In the genomic region with DNA sequence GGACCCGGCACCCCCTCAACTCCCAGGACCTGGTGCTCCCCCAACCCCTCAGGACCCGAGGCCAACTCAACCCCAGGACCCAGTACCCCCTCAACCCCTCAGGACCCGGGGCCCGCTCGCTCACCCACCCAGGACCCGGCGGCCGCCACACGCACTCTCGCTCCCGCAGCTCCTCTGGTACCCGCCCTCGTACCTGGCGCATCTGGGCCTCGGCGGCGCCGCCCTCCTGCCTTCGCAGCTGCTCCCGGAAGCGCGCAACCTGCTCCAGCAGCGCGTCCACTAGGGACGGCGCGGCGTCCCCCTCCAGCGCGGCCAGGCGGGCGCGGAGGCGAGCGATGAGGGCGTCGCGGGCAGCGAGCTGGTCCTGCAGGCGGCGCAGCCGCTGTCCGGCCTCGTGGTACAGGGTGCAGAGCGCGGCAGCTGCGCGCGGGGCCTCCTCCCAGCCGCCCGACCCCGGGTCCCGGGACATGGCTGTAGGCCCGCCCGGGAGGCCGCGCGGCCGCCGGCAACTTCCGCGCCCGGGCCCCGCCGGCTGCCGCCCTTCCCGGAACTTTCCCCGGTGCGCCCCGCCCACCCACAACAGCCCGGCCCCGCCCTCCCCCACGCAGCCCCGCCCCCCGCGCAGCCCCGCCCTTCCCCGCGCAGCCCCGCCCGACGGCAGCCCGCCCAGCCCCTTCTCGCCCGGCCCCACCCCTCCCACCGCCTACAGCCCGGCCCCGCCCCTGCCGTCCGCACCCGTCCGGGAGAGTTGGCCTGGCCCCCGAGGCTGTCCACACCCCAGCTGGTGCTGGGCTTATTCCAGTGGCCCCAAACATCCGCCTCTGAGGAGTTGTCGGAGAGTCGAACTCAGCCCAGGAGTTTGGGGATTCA, we compare ENCODE assay signal across 1 cellular context.
TF ChIP-seq lines count a peak whose summit lies in the region.

TNIP2 (minus strand) TSS at position 516 of the 870 bp plus-strand sequence; CDS start at position 469, 47 bp downstream.

TF ChIP-seq in HepG2, 621 proteins besides CTCF, POLR2A, EP300 and RAD21 (continued from another document and continues in another):
- no peak for TF ChIP-seq LBX2 (CRISPR knock-in tag; IDR thresholded peaks at IDR 0.05; ENCODE audit: borderline replicate concordance)
- no peak for TF ChIP-seq NR1H2 (CRISPR knock-in tag; IDR thresholded peaks at IDR 0.05; ENCODE audit: borderline replicate concordance, low read depth)
- TF ChIP-seq NR2C2 (CRISPR knock-in tag; IDR thresholded peaks at IDR 0.05; ENCODE audit: borderline replicate concordance), result peak; percentile 54; the same call in 1 of the 2 replicates
- TF ChIP-seq, protein P1, sequence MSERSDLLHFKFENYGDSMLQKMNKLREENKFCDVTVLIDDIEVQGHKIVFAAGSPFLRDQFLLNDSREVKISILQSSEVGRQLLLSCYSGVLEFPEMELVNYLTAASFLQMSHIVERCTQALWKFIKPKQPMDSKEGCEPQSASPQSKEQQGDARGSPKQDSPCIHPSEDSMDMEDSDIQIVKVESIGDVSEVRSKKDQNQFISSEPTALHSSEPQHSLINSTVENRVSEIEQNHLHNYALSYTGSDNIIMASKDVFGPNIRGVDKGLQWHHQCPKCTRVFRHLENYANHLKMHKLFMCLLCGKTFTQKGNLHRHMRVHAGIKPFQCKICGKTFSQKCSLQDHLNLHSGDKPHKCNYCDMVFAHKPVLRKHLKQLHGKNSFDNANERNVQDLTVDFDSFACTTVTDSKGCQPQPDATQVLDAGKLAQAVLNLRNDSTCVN (CRISPR knock-in tag; IDR thresholded peaks at IDR 0.05; ENCODE audit: borderline replicate concordance), result no peak
- TF ChIP-seq MEIS2 (CRISPR knock-in tag; IDR thresholded peaks at IDR 0.05), result no peak
- no peak for TF ChIP-seq TRAFD1 (CRISPR knock-in tag; IDR thresholded peaks at IDR 0.05; ENCODE audit: borderline replicate concordance)
- TF ChIP-seq ZNF530 (CRISPR knock-in tag; IDR thresholded peaks at IDR 0.05; ENCODE audit: low read depth), result no peak
- TF ChIP-seq ARID2 (CRISPR knock-in tag; IDR thresholded peaks at IDR 0.05; ENCODE audit: borderline replicate concordance), result no peak; the same call in 1 of the 2 replicates
- TF ChIP-seq, protein P2, sequence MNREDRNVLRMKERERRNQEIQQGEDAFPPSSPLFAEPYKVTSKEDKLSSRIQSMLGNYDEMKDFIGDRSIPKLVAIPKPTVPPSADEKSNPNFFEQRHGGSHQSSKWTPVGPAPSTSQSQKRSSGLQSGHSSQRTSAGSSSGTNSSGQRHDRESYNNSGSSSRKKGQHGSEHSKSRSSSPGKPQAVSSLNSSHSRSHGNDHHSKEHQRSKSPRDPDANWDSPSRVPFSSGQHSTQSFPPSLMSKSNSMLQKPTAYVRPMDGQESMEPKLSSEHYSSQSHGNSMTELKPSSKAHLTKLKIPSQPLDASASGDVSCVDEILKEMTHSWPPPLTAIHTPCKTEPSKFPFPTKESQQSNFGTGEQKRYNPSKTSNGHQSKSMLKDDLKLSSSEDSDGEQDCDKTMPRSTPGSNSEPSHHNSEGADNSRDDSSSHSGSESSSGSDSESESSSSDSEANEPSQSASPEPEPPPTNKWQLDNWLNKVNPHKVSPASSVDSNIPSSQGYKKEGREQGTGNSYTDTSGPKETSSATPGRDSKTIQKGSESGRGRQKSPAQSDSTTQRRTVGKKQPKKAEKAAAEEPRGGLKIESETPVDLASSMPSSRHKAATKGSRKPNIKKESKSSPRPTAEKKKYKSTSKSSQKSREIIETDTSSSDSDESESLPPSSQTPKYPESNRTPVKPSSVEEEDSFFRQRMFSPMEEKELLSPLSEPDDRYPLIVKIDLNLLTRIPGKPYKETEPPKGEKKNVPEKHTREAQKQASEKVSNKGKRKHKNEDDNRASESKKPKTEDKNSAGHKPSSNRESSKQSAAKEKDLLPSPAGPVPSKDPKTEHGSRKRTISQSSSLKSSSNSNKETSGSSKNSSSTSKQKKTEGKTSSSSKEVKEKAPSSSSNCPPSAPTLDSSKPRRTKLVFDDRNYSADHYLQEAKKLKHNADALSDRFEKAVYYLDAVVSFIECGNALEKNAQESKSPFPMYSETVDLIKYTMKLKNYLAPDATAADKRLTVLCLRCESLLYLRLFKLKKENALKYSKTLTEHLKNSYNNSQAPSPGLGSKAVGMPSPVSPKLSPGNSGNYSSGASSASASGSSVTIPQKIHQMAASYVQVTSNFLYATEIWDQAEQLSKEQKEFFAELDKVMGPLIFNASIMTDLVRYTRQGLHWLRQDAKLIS (CRISPR knock-in tag; IDR thresholded peaks at IDR 0.05), result no peak
- TF ChIP-seq KLF16 (CRISPR knock-in tag; IDR thresholded peaks at IDR 0.05), result no peak
- TF ChIP-seq RELA (CRISPR knock-in tag; IDR thresholded peaks at IDR 0.05), result no peak
- TF ChIP-seq KLF11 (CRISPR knock-in tag; IDR thresholded peaks at IDR 0.05), result no peak
- TF ChIP-seq YEATS2 (CRISPR knock-in tag; IDR thresholded peaks at IDR 0.05; ENCODE audit: borderline replicate concordance), result no peak
- TF ChIP-seq ZNF121 (CRISPR knock-in tag; IDR thresholded peaks at IDR 0.05), result no peak
- TF ChIP-seq HDAC6 (IDR thresholded peaks at IDR 0.05; ENCODE audit: low read depth, low read length), result no peak
- no peak for TF ChIP-seq U2AF1 (optimal IDR thresholded peaks at IDR 0.05; ENCODE audit: low read depth, low read length)
- no peak; the same call in 1 of the 2 replicates for TF ChIP-seq HCFC1 (IDR thresholded peaks at IDR 0.05; ENCODE audit: low read depth, low read length)
- TF ChIP-seq ZSCAN5A (CRISPR knock-in tag; IDR thresholded peaks at IDR 0.05; ENCODE audit: borderline replicate concordance), result 0 out of 2 replicates have a peak, but pooled peaks have one; percentile 24
- TF ChIP-seq ZNF367 (CRISPR knock-in tag; IDR thresholded peaks at IDR 0.05; ENCODE audit: borderline replicate concordance), result no peak
- no peak for TF ChIP-seq ZNF577 (CRISPR knock-in tag; IDR thresholded peaks at IDR 0.05; ENCODE audit: borderline replicate concordance, low read depth)
- TF ChIP-seq SYNCRIP (IDR thresholded peaks at IDR 0.05; ENCODE audit: insufficient read depth, low read depth, low read length), result no peak
- TF ChIP-seq SNAPC5 (CRISPR knock-in tag; IDR thresholded peaks at IDR 0.05; ENCODE audit: borderline replicate concordance), result no peak
- no peak for TF ChIP-seq FOXK2 (IDR thresholded peaks at IDR 0.05)
- TF ChIP-seq ZC3H13 (CRISPR knock-in tag; IDR thresholded peaks at IDR 0.05), result no peak
- peak; percentile 36; the same call in 1 of the 2 replicates for TF ChIP-seq ZNF773 (CRISPR knock-in tag; IDR thresholded peaks at IDR 0.05; ENCODE audit: borderline replicate concordance)
- peak; percentile 85; the same call in 1 of the 2 replicates for TF ChIP-seq ZNF784 (CRISPR knock-in tag; IDR thresholded peaks at IDR 0.05; ENCODE audit: borderline replicate concordance)
- TF ChIP-seq ZSCAN22 (CRISPR knock-in tag; IDR thresholded peaks at IDR 0.05), result 0 out of 2 replicates have a peak, but pooled peaks have one; percentile 30
- no peak for TF ChIP-seq SNAI1 (CRISPR knock-in tag; IDR thresholded peaks at IDR 0.05; ENCODE audit: borderline replicate concordance)
- TF ChIP-seq, protein P3, sequence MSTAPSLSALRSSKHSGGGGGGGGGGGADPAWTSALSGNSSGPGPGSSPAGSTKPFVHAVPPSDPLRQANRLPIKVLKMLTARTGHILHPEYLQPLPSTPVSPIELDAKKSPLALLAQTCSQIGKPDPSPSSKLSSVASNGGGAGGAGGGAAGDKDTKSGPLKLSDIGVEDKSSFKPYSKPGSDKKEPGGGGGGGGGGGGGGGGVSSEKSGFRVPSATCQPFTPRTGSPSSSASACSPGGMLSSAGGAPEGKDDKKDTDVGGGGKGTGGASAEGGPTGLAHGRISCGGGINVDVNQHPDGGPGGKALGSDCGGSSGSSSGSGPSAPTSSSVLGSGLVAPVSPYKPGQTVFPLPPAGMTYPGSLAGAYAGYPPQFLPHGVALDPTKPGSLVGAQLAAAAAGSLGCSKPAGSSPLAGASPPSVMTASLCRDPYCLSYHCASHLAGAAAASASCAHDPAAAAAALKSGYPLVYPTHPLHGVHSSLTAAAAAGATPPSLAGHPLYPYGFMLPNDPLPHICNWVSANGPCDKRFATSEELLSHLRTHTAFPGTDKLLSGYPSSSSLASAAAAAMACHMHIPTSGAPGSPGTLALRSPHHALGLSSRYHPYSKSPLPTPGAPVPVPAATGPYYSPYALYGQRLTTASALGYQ (CRISPR knock-in tag; IDR thresholded peaks at IDR 0.05), result no peak
- TF ChIP-seq NR2F6 (IDR thresholded peaks at IDR 0.05), result no peak
- TF ChIP-seq NR2F6 (CRISPR knock-in tag; IDR thresholded peaks at IDR 0.05), result no peak
- TF ChIP-seq SMC3 (IDR thresholded peaks at IDR 0.05; ENCODE audit: low read length), result no peak
- TF ChIP-seq SAFB2 (CRISPR knock-in tag; IDR thresholded peaks at IDR 0.05; ENCODE audit: borderline replicate concordance, low read depth), result peak; percentile 43; the same call in 1 of the 2 replicates
- TF ChIP-seq, protein P4, sequence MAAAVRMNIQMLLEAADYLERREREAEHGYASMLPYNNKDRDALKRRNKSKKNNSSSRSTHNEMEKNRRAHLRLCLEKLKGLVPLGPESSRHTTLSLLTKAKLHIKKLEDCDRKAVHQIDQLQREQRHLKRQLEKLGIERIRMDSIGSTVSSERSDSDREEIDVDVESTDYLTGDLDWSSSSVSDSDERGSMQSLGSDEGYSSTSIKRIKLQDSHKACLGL (CRISPR knock-in tag; IDR thresholded peaks at IDR 0.05), result no peak
- TF ChIP-seq, protein P5, sequence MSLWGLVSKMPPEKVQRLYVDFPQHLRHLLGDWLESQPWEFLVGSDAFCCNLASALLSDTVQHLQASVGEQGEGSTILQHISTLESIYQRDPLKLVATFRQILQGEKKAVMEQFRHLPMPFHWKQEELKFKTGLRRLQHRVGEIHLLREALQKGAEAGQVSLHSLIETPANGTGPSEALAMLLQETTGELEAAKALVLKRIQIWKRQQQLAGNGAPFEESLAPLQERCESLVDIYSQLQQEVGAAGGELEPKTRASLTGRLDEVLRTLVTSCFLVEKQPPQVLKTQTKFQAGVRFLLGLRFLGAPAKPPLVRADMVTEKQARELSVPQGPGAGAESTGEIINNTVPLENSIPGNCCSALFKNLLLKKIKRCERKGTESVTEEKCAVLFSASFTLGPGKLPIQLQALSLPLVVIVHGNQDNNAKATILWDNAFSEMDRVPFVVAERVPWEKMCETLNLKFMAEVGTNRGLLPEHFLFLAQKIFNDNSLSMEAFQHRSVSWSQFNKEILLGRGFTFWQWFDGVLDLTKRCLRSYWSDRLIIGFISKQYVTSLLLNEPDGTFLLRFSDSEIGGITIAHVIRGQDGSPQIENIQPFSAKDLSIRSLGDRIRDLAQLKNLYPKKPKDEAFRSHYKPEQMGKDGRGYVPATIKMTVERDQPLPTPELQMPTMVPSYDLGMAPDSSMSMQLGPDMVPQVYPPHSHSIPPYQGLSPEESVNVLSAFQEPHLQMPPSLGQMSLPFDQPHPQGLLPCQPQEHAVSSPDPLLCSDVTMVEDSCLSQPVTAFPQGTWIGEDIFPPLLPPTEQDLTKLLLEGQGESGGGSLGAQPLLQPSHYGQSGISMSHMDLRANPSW (CRISPR knock-in tag; IDR thresholded peaks at IDR 0.05; ENCODE audit: borderline replicate concordance), result no peak
